8 cellular contexts compared by ENCODE assay signal in the genomic region with DNA sequence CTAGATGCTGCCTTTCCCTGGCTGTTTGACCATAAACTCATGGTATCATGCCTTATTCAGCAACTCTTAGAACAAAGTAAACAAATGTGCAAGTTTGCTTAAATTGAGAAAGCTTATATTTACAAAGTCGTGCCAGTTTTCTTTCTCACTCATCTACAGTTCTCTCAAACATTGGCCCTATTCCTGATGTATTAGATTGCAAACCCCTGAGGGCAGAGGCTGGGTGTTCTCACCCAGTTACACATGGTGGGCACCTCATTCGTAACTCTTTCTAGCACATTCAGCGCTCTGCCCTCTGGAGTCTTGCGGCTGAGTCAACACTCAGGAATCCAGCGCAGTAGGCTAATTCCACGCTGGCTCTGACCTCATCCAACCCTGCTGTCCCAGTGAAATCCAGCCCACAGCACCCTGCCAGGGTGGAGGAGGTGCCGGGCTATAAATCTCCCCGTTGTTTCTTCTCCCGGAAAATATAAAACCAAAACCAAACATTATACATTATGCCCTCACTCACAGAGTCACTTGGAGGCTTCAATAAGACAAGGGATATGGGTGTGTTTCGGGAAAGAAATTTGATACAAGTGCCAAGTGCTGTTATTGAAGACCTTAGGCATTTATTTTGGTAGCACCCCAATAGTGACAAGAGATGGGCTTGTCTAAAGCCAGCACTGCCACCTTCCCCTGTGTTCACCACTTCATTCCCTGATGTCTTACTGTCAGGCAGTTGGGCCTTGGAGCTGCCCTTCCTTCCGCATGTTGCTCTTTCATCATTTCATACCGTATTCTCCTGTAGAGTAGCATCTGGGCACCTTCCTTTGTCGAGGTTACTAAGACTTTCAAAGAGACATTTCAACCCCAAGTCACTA.
DNase-seq lines count a peak whose midpoint lies in the region; ATAC-seq, FAIRE-seq and TF ChIP-seq lines count a peak whose summit lies in the region.

No MANE protein-coding gene starts in this region.

- H3K36me3 ChIP-seq in adrenal gland (replicated peaks in 1 of 2) = no peaks in the 10 kb centered on the region
- H3K36me3 ChIP-seq in keratinocyte (ENCODE audit: control insufficient read depth in 2 of 2, extremely low read depth in 1 of 2, insufficient read depth in 2 of 2, low read length in 2 of 2) = no peaks in the 10 kb centered on the region
- no peaks in the 10 kb centered on the region for H3K36me3 ChIP-seq in thoracic aorta

- H3K9me1 ChIP-seq in keratinocyte (ENCODE audit: control insufficient read depth, extremely low read depth, insufficient read depth, low read length) = no peaks in the 10 kb centered on the region

- peak overlapping the region; percentile 22 for H2AFZ ChIP-seq in keratinocyte (ENCODE audit: control insufficient read depth, low read length)

- no peak overlapping the region for H3K4me3 ChIP-seq in adrenal gland
- H3K4me3 ChIP-seq in keratinocyte (ENCODE audit: control insufficient read depth in 2 of 3, extremely low read depth in 1 of 3, insufficient read depth in 2 of 3, low read depth in 1 of 3, low read length in 3 of 3) = peak overlapping the region in 1 of 3 experiments; percentile 66
- peak overlapping the region; percentile 32 for H3K4me3 ChIP-seq in thoracic aorta

- DNase-seq in HK-2 (ENCODE audit: unreplicated experiment) (peak; percentile 88), adrenal gland (peak; percentile 73 to 95 (median 87)), keratinocyte (ENCODE audit: low read depth, low spot score) (peak; percentile 96), thoracic aorta (ENCODE audit: low spot score) (peak; percentile 52), KG1 (lab: John Stamatoyannopoulos, UW) (no peak), amygdala (lab: John Stamatoyannopoulos, UW) (no peak)
- DNase-seq in stimulated activated CD4-positive, alpha-beta T cell treated with anti-CD3 and anti-CD28 coated beads, Interleukin-4, amount 100 ng/mL, for 1 hour = no peak

- TF ChIP-seq CTCF in adrenal gland (IDR thresholded peaks at IDR 0.05) (no peak), keratinocyte (optimal IDR thresholded peaks at IDR 0.05 in 1 of 3, IDR thresholded peaks at IDR 0.05 in 1 of 3, conservative IDR thresholded peaks at IDR 0.05 in 1 of 3; ENCODE audit: extremely low read depth in 1 of 3, insufficient read depth in 2 of 3, low read length in 3 of 3) (no peak), thoracic aorta (IDR thresholded peaks at IDR 0.05) (no peak)

- dilution Hi-C loops in keratinocyte (cut with MboI; ENCODE audit: extremely low pct_ligation_motif_present, low sequenced_read_pairs) = no loop called here

- WGBS in adrenal gland, 4 donors = 52 to 70% (median 56%) methylated on average over 13 of the region's 13 CpGs

- peak overlapping the region; percentile 57 for H3K9ac ChIP-seq in keratinocyte (ENCODE audit: control insufficient read depth, extremely low read depth, insufficient read depth, low read length)

- peak; percentile 86 for FAIRE-seq in keratinocyte (lab: Jason Lieb, UNC)

- H3K27ac ChIP-seq in adrenal gland (peak overlapping the region in 4 of 5 donors; percentile 33 to 78 (median 64)), keratinocyte (ENCODE audit: control insufficient read depth, insufficient read depth, low read length) (peak overlapping the region; percentile 69), thoracic aorta (peak overlapping the region; percentile 1 to 8)

- H3K9me3 ChIP-seq in adrenal gland (replicated peaks in 1 of 3) = no peaks in the 10 kb centered on the region
- H3K9me3 ChIP-seq in keratinocyte (ENCODE audit: control insufficient read depth, low read depth, low read length) = no peaks in the 10 kb centered on the region
- H3K9me3 ChIP-seq in thoracic aorta = no peaks in the 10 kb centered on the region

- no peaks in the 10 kb centered on the region for H4K20me1 ChIP-seq in keratinocyte (ENCODE audit: control insufficient read depth, extremely low read depth, insufficient read depth, low read length)

- no peaks in the 10 kb centered on the region for H3K79me2 ChIP-seq in keratinocyte (ENCODE audit: control insufficient read depth, insufficient read depth, low read length)

- H3K4me1 ChIP-seq in adrenal gland (replicated peaks in 1 of 2) = peaks cover 4 to 16% of the 10 kb centered on the region in 2 donors
- H3K4me1 ChIP-seq in keratinocyte (ENCODE audit: control insufficient read depth, extremely low read depth, insufficient read depth, low read length) = peaks cover 30% of the 10 kb centered on the region
- H3K4me1 ChIP-seq in thoracic aorta (ENCODE audit: control insufficient read depth in 1 of 2, low read depth in 2 of 2) = peaks cover 11 to 25% of the 10 kb centered on the region in 2 donors

- peak in 1 of 2 donors; percentile 34 for TF ChIP-seq POLR2A in adrenal gland (IDR thresholded peaks at IDR 0.05)

- peak overlapping the region; percentile 94 for H3K4me2 ChIP-seq in keratinocyte (ENCODE audit: control insufficient read depth, extremely low read depth, insufficient read depth, low read depth, low read length)

- intact Hi-C loops in adrenal gland (cut with DNase I) = loop anchor here (2.0 to 10.0 kb wide), 3 partner anchors 164 to 298 kb away; no protein-coding TSS in a partner anchor

- no peaks in the 10 kb centered on the region for H3K27me3 ChIP-seq in adrenal gland
- H3K27me3 ChIP-seq in keratinocyte (ENCODE audit: control insufficient read depth, extremely low read depth, insufficient read depth, low read length) = no peaks in the 10 kb centered on the region
- no peaks in the 10 kb centered on the region for H3K27me3 ChIP-seq in thoracic aorta (replicated peaks; ENCODE audit: insufficient read depth)

- ATAC-seq in thoracic aorta (ENCODE audit: insufficient number of reproducible peaks, low FRiP score, low read depth) (peak; percentile 70), GM21367 (IDR thresholded peaks at IDR 0.05; ENCODE audit: unreplicated experiment) (no peak)

Comparison
In these comparisons a context has a peak if more than half of its experiments do, and no peak if none do; other contexts are left out.
1. DNase-seq: peak in HK-2 (single experiment), adrenal gland (7 of 7), keratinocyte (single experiment) and thoracic aorta (single experiment); none in stimulated activated CD4-positive, alpha-beta T cell treated with anti-CD3 and anti-CD28 coated beads, Interleukin-4, amount 100 ng/mL, for 1 hour (single experiment), KG1 (single experiment) and amygdala (0 of 56).
2. H3K27ac ChIP-seq: peak in every context shown above with its lines; median percentile 69 in keratinocyte; 64 in adrenal gland; 4 in thoracic aorta.